ENCODE assay signal across 8 cellular contexts in the genomic region with DNA sequence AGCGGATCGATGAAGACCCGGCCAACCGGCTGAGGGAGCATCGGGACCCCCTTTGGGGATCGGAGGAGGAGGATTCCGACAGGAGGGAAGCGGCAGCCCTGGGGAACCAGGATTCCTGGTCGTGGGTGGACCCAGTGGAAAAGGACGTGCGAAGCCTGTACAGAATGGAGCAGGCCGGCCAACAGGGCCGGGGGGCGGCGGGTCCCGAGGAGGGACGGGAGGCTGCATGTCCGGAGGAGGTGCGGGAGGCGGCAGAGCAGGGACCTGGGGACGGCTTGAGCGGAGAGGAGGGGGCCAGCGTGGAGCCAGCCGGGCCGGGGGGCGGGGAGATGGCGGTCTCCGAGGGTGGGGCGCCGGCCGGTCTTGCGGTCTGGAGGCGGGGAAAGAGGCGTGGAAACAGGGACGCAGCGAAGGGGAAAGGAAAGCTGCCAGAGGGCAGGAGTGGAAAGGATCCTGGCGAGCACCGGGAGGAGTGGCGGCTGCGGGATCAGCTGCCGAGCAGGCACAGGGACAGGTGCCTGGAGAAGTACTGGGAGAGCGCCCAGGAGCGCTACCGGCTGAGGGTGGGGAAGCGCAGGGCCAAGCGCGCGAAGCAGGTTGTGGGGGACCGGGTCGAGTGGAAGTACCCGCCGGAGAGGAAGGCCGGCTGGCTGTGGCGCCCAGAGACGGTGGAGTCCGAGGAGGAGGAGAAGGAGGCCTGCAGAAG. TPM values are rescaled to one million over a fixed set of nuclear protein-coding genes. Genes with fewer than 3 reads are reported as not detected.
DNase-seq lines count a peak whose midpoint lies in the region; ATAC-seq and TF ChIP-seq lines count a peak whose summit lies in the region.

A gene with protein sequence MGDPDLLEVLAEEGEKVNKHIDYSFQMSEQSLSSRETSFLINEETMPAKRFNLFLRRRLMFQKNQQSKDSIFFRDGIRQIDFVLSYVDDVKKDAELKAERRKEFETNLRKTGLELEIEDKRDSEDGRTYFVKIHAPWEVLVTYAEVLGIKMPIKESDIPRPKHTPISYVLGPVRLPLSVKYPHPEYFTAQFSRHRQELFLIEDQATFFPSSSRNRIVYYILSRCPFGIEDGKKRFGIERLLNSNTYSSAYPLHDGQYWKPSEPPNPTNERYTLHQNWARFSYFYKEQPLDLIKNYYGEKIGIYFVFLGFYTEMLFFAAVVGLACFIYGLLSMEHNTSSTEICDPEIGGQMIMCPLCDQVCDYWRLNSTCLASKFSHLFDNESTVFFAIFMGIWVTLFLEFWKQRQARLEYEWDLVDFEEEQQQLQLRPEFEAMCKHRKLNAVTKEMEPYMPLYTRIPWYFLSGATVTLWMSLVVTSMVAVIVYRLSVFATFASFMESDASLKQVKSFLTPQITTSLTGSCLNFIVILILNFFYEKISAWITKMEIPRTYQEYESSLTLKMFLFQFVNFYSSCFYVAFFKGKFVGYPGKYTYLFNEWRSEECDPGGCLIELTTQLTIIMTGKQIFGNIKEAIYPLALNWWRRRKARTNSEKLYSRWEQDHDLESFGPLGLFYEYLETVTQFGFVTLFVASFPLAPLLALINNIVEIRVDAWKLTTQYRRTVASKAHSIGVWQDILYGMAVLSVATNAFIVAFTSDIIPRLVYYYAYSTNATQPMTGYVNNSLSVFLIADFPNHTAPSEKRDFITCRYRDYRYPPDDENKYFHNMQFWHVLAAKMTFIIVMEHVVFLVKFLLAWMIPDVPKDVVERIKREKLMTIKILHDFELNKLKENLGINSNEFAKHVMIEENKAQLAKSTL (plus strand): TSS at position 444 of the 706 bp plus-strand sequence. CDS start 408 bp downstream, outside the sequence.

- POLR2A ChIA-PET in activated CD4-positive, alpha-beta T cell treated with anti-CD3 and anti-CD28 coated beads, Interleukin-2, amount 10 ng/mL, durations not matched to agents 7 days and 5 days (lab: Charles Lee): no interaction called here

- no peaks in the 10 kb centered on the region for H3K36me3 Mint-ChIP-seq in activated CD4-positive, alpha-beta T cell treated with anti-CD3 and anti-CD28 coated beads, Interleukin-2, amount 10 ng/mL, durations not matched to agents 7 days and 5 days (ENCODE audit: low read depth)
- no peaks in the 10 kb centered on the region for H3K36me3 Mint-ChIP-seq in central memory CD8-positive, alpha-beta T cell (ENCODE audit: insufficient read depth)

- ATAC-seq in HG02798 (IDR thresholded peaks at IDR 0.05; ENCODE audit: poor library complexity, unreplicated experiment): peak; percentile 63
- ATAC-seq in central memory CD8-positive, alpha-beta T cell (replicated peaks; ENCODE audit: extremely low read depth, poor library complexity, severe bottlenecking): no peak
- ATAC-seq in GM21447 (IDR thresholded peaks at IDR 0.05; ENCODE audit: unreplicated experiment): no peak

- peak within 1 kb of the TSS; percentile 15 for H3K4me3 Mint-ChIP-seq in activated CD4-positive, alpha-beta T cell treated with anti-CD3 and anti-CD28 coated beads, Interleukin-2, amount 10 ng/mL, durations not matched to agents 7 days and 5 days
- H3K4me3 Mint-ChIP-seq in central memory CD8-positive, alpha-beta T cell: peak within 1 kb of the TSS; percentile 43

- H3K27me3 ChIP-seq in kidney epithelial cell (ENCODE audit: control insufficient read depth, insufficient read depth, low read length): no peaks in the 10 kb centered on the region
- H3K27me3 ChIP-seq in skeletal muscle tissue (ENCODE audit: control insufficient read depth in 3 of 3, insufficient read depth in 3 of 3, low read length in 3 of 3): no peaks in the 10 kb centered on the region

- peaks cover 9% of the 10 kb centered on the region for H3K4me1 Mint-ChIP-seq in activated CD4-positive, alpha-beta T cell treated with anti-CD3 and anti-CD28 coated beads, Interleukin-2, amount 10 ng/mL, durations not matched to agents 7 days and 5 days
- H3K4me1 Mint-ChIP-seq in central memory CD8-positive, alpha-beta T cell: peaks cover 5% of the 10 kb centered on the region

- no peaks in the 10 kb centered on the region for H3K9me3 ChIP-seq in skeletal muscle tissue (ENCODE audit: control insufficient read depth in 3 of 3, low read length in 3 of 3)

- H3K9me3 Mint-ChIP-seq in activated CD4-positive, alpha-beta T cell treated with anti-CD3 and anti-CD28 coated beads, Interleukin-2, amount 10 ng/mL, durations not matched to agents 7 days and 5 days: no peaks in the 10 kb centered on the region
- peaks cover 17% of the 10 kb centered on the region for H3K9me3 Mint-ChIP-seq in central memory CD8-positive, alpha-beta T cell

- DNase-seq in activated CD4-positive, alpha-beta T cell treated with anti-CD3 and anti-CD28 coated beads, Interleukin-2, amount 10 ng/mL, durations not matched to agents 7 days and 5 days: no peak
- no peak for DNase-seq in activated CD4-positive, alpha-beta T cell treated with anti-CD3 and anti-CD28 coated beads, Interleukin-2, amount 50 U/mL, for 4 hours
- DNase-seq in NCI-H510A (lab: John Stamatoyannopoulos, UW) (peak; percentile 25), kidney epithelial cell (ENCODE audit: low read depth) (no peak)
- DNase-seq in central memory CD8-positive, alpha-beta T cell (ENCODE audit: low spot score in 2 of 2): no peak

- H3K27ac ChIP-seq in skeletal muscle tissue (ENCODE audit: low read depth, low read length): peak within 1 kb of the TSS; percentile 93

- H3K27ac Mint-ChIP-seq in activated CD4-positive, alpha-beta T cell treated with anti-CD3 and anti-CD28 coated beads, Interleukin-2, amount 10 ng/mL, durations not matched to agents 7 days and 5 days: no peak within 1 kb of the TSS
- H3K27ac Mint-ChIP-seq in central memory CD8-positive, alpha-beta T cell (ENCODE audit: low read depth): no peak within 1 kb of the TSS

- no peaks in the 10 kb centered on the region for H3K36me3 ChIP-seq in kidney epithelial cell (ENCODE audit: control insufficient read depth, insufficient read depth, low read length)
- H3K36me3 ChIP-seq in skeletal muscle tissue (ENCODE audit: control insufficient read depth in 3 of 3, insufficient read depth in 3 of 3, low read length in 3 of 3): no peaks in the 10 kb centered on the region

- TF ChIP-seq CTCF in kidney epithelial cell (IDR thresholded peaks at IDR 0.05; ENCODE audit: insufficient read depth, low read length, poor library complexity, severe bottlenecking): no peak

- H3K4me1 ChIP-seq in skeletal muscle tissue (ENCODE audit: control insufficient read depth in 3 of 3, insufficient read depth in 3 of 3, low read length in 3 of 3): peaks cover 6 to 21% (median 15%) of the 10 kb centered on the region in 3 donors

- CTCF ChIA-PET in activated CD4-positive, alpha-beta T cell treated with anti-CD3 and anti-CD28 coated beads, Interleukin-2, amount 10 ng/mL, durations not matched to agents 7 days and 5 days (lab: Charles Lee): no interaction called here

- peaks cover 35% of the 10 kb centered on the region for H3K27me3 Mint-ChIP-seq in activated CD4-positive, alpha-beta T cell treated with anti-CD3 and anti-CD28 coated beads, Interleukin-2, amount 10 ng/mL, durations not matched to agents 7 days and 5 days
- peaks cover 35% of the 10 kb centered on the region for H3K27me3 Mint-ChIP-seq in central memory CD8-positive, alpha-beta T cell

- peak within 1 kb of the TSS; percentile 92 to 97 (median 95) for H3K9ac ChIP-seq in skeletal muscle tissue (ENCODE audit: low read depth in 1 of 3, low read length in 3 of 3)

- H3K4me3 ChIP-seq in kidney epithelial cell (ENCODE audit: low read depth, low read length): peak within 1 kb of the TSS; percentile 48
- peak within 1 kb of the TSS; percentile 72 to 93 (median 91) for H3K4me3 ChIP-seq in skeletal muscle tissue (ENCODE audit: low read length in 3 of 3)

RNA-seq across cellular contexts. Expression of the gene that starts here (rescaled TPM):
- total RNA-seq in activated CD4-positive, alpha-beta T cell treated with anti-CD3 and anti-CD28 coated beads, Interleukin-2, amount 10 ng/mL, durations not matched to agents 7 days and 5 days: under 1 TPM; 0.12 TPM
- 2.3 and 2.5 TPM in 2 replicates for total RNA-seq in kidney epithelial cell
- 24.0 TPM for total RNA-seq in skeletal muscle tissue
